Comparison of ENCODE assay signal across 8 cellular contexts in genomic region chr7:128532956-128533355, GRCh38. TPM values are rescaled to one million over a fixed set of nuclear protein-coding genes. Genes with fewer than 3 reads are reported as not detected.
DNase-seq lines count a peak whose midpoint lies in the region; ATAC-seq and TF ChIP-seq lines count a peak whose summit lies in the region.
"Not testable (repeated sequence)": the region's sequence is repeated elsewhere in the genome, so short reads cannot be mapped to it uniquely, and the experiment has no call there.

No MANE protein-coding gene starts in this region.

- not testable (repeated sequence) for DNase-seq in CD4-positive, alpha-beta memory T cell; activated naive CD8-positive, alpha-beta T cell treated with anti-CD3 and anti-CD28 coated beads, Interleukin-2, amount 50 U/mL, for 24 hours; effector memory CD8-positive, alpha-beta T cell; hepatocyte (ENCODE audit: low spot score); stomach

- ATAC-seq in activated naive CD8-positive, alpha-beta T cell treated with anti-CD3 and anti-CD28 coated beads, Interleukin-2, amount 50 U/mL, for 24 hours; effector memory CD8-positive, alpha-beta T cell (replicated peaks): not testable (repeated sequence)

- H3K4me1 ChIP-seq in CD4-positive, alpha-beta memory T cell (ENCODE audit: insufficient read depth, low read length): peaks cover 28% of the 10 kb centered on the region
- not testable (repeated sequence) for H3K4me1 ChIP-seq in HUES6 (ENCODE audit: control insufficient read depth, insufficient read depth, low read length); hepatocyte (ENCODE audit: insufficient read depth)
- peaks cover 7 to 55% (median 30%) of the 10 kb centered on the region in 4 donors for H3K4me1 ChIP-seq in stomach

- not testable (repeated sequence) for TF ChIP-seq POLR2A in stomach (IDR thresholded peaks at IDR 0.05)

- not testable (repeated sequence) for H3K27me3 ChIP-seq in CD4-positive, alpha-beta memory T cell (ENCODE audit: insufficient read depth, low read length); HUES6 (ENCODE audit: control insufficient read depth, insufficient read depth, low read length); hepatocyte; stomach

- peaks cover 15 to 35% of the 10 kb centered on the region in 2 donors for H3K36me3 Mint-ChIP-seq in CD4-positive, alpha-beta memory T cell
- H3K36me3 Mint-ChIP-seq in T-helper 1 cell treated with Interleukin-12 subunit alpha and Interleukin-12 subunit beta and Interleukin-4 antibody, amounts not matched to agents 30 μg/mL and 1 μg/mL, for 36 hours (ENCODE audit: low read depth): peaks cover 18% of the 10 kb centered on the region
- peaks cover 15% of the 10 kb centered on the region for H3K36me3 Mint-ChIP-seq in activated naive CD8-positive, alpha-beta T cell treated with anti-CD3 and anti-CD28 coated beads, Interleukin-2, amount 50 U/mL, for 24 hours (ENCODE audit: low read depth)
- peaks cover 39% of the 10 kb centered on the region for H3K36me3 Mint-ChIP-seq in effector memory CD8-positive, alpha-beta T cell (ENCODE audit: insufficient read depth)
- peaks cover 37% of the 10 kb centered on the region for H3K36me3 Mint-ChIP-seq in nephron (ENCODE audit: low read depth)

- H3K9me3 ChIP-seq in CD4-positive, alpha-beta memory T cell (ENCODE audit: control insufficient read depth in 1 of 2, low read length in 2 of 2); HUES6 (ENCODE audit: control insufficient read depth, insufficient read depth, low read depth, low read length); hepatocyte (ENCODE audit: low read depth); stomach: not testable (repeated sequence)

- not testable (repeated sequence) for TF ChIP-seq EP300 in stomach (IDR thresholded peaks at IDR 0.05)

- H3K9ac ChIP-seq in HUES6 (ENCODE audit: low read length): peak overlapping the region; percentile 91

- intact Hi-C loops in CD4-positive, alpha-beta memory T cell (cut with micrococcal nuclease); stomach (cut with DNase I; ENCODE audit: low total_unique reads): not testable (repeated sequence)

- CTCF ChIA-PET in CD4-positive, alpha-beta memory T cell (lab: Charles Lee; ENCODE audit: partially characterized antibody): interaction anchor here (2.0 kb wide), 1 partner anchor 58 kb away, joined by 7 read pairs; no protein-coding TSS in a partner anchor

- WGBS in hepatocyte (ENCODE audit: low lambda C conversion rate, missing lambda C conversion rate): 78% methylated on average over 1 of the region's 1 CpG
- 10 to 25% (median 14%) methylated on average over 1 of the region's 1 CpG for WGBS in stomach, 5 donors

- H3K27ac ChIP-seq in CD4-positive, alpha-beta memory T cell (ENCODE audit: low read depth, low read length): peak overlapping the region; percentile 77
- H3K27ac ChIP-seq in HUES6 (ENCODE audit: low read depth, low read length): not testable (repeated sequence)
- H3K27ac ChIP-seq in hepatocyte (peak overlapping the region; percentile 98), stomach (peak overlapping the region in 3 of 5 donors; percentile 34 to 99 (median 97))

- H2AFZ ChIP-seq in hepatocyte: not testable (repeated sequence)

- not testable (repeated sequence) for H3K4me3 ChIP-seq in CD4-positive, alpha-beta memory T cell (ENCODE audit: low read length in 2 of 2)
- H3K4me3 ChIP-seq in HUES6 (ENCODE audit: low read depth, low read length): peak overlapping the region; percentile 71
- peak overlapping the region; percentile 31 for H3K4me3 ChIP-seq in hepatocyte
- peak overlapping the region in 3 of 4 donors; percentile 67 to 92 (median 75) for H3K4me3 ChIP-seq in stomach

- not testable (repeated sequence) for H3K9me3 Mint-ChIP-seq in CD4-positive, alpha-beta memory T cell; T-helper 1 cell treated with Interleukin-12 subunit alpha and Interleukin-12 subunit beta and Interleukin-4 antibody, amounts not matched to agents 30 μg/mL and 1 μg/mL, for 36 hours; activated naive CD8-positive, alpha-beta T cell treated with anti-CD3 and anti-CD28 coated beads, Interleukin-2, amount 50 U/mL, for 24 hours; effector memory CD8-positive, alpha-beta T cell; nephron

- not testable (repeated sequence) for H3K9me2 ChIP-seq in hepatocyte (replicated peaks; ENCODE audit: insufficient read depth)

- TF ChIP-seq CTCF in hepatocyte (IDR thresholded peaks at IDR 0.05; ENCODE audit: poor library complexity); nephron (IDR thresholded peaks at IDR 0.05; ENCODE audit: unreplicated experiment in 3 of 3); stomach (IDR thresholded peaks at IDR 0.05): not testable (repeated sequence)

- peak overlapping the region; percentile 82 to 98 (median 95) for H3K27ac Mint-ChIP-seq in CD4-positive, alpha-beta memory T cell
- H3K27ac Mint-ChIP-seq in T-helper 1 cell treated with Interleukin-12 subunit alpha and Interleukin-12 subunit beta and Interleukin-4 antibody, amounts not matched to agents 30 μg/mL and 1 μg/mL, for 36 hours: peak overlapping the region; percentile 90
- peak overlapping the region; percentile 96 for H3K27ac Mint-ChIP-seq in activated naive CD8-positive, alpha-beta T cell treated with anti-CD3 and anti-CD28 coated beads, Interleukin-2, amount 50 U/mL, for 24 hours
- peak overlapping the region; percentile 90 to 91 for H3K27ac Mint-ChIP-seq in effector memory CD8-positive, alpha-beta T cell
- H3K27ac Mint-ChIP-seq in nephron: peak overlapping the region; percentile 94 to 99 (median 98)

- peaks cover 54% of the 10 kb centered on the region for H3K79me2 ChIP-seq in hepatocyte

- peaks cover 35% of the 10 kb centered on the region for H4K20me1 ChIP-seq in hepatocyte (ENCODE audit: insufficient read depth, poor library complexity, severe bottlenecking)

- H3K4me2 ChIP-seq in hepatocyte: peak overlapping the region; percentile 90

- H3K27me3 Mint-ChIP-seq in CD4-positive, alpha-beta memory T cell; T-helper 1 cell treated with Interleukin-12 subunit alpha and Interleukin-12 subunit beta and Interleukin-4 antibody, amounts not matched to agents 30 μg/mL and 1 μg/mL, for 36 hours (ENCODE audit: low read depth); activated naive CD8-positive, alpha-beta T cell treated with anti-CD3 and anti-CD28 coated beads, Interleukin-2, amount 50 U/mL, for 24 hours; effector memory CD8-positive, alpha-beta T cell; nephron (ENCODE audit: low read depth): not testable (repeated sequence)

- H3K4me3 Mint-ChIP-seq in CD4-positive, alpha-beta memory T cell: peak overlapping the region; percentile 72 to 93 (median 91)
- peak overlapping the region; percentile 90 for H3K4me3 Mint-ChIP-seq in T-helper 1 cell treated with Interleukin-12 subunit alpha and Interleukin-12 subunit beta and Interleukin-4 antibody, amounts not matched to agents 30 μg/mL and 1 μg/mL, for 36 hours
- peak overlapping the region; percentile 93 for H3K4me3 Mint-ChIP-seq in activated naive CD8-positive, alpha-beta T cell treated with anti-CD3 and anti-CD28 coated beads, Interleukin-2, amount 50 U/mL, for 24 hours
- peak overlapping the region; percentile 77 to 79 for H3K4me3 Mint-ChIP-seq in effector memory CD8-positive, alpha-beta T cell
- H3K4me3 Mint-ChIP-seq in nephron: peak overlapping the region; percentile 92 to 97 (median 94)

- POLR2A ChIA-PET in CD4-positive, alpha-beta memory T cell (lab: Charles Lee; ENCODE audit: partially characterized antibody): not testable (repeated sequence)

- not testable (repeated sequence) for H3K36me3 ChIP-seq in CD4-positive, alpha-beta memory T cell (ENCODE audit: insufficient read depth, low read length); HUES6 (ENCODE audit: control insufficient read depth, insufficient read depth, low read length); hepatocyte (replicated peaks; ENCODE audit: insufficient read depth, low read depth)
- peaks cover 0 to 27% (median 12%) of the 10 kb centered on the region in 4 donors for H3K36me3 ChIP-seq in stomach

- peaks cover 28 to 53% (median 39%) of the 10 kb centered on the region in 4 donors for H3K4me1 Mint-ChIP-seq in CD4-positive, alpha-beta memory T cell
- H3K4me1 Mint-ChIP-seq in T-helper 1 cell treated with Interleukin-12 subunit alpha and Interleukin-12 subunit beta and Interleukin-4 antibody, amounts not matched to agents 30 μg/mL and 1 μg/mL, for 36 hours (ENCODE audit: low read depth): peaks cover 33% of the 10 kb centered on the region
- H3K4me1 Mint-ChIP-seq in activated naive CD8-positive, alpha-beta T cell treated with anti-CD3 and anti-CD28 coated beads, Interleukin-2, amount 50 U/mL, for 24 hours: peaks cover 32% of the 10 kb centered on the region
- H3K4me1 Mint-ChIP-seq in effector memory CD8-positive, alpha-beta T cell (ENCODE audit: low read depth in 2 of 2): peaks cover 15 to 27% of the 10 kb centered on the region in 2 donors
- H3K4me1 Mint-ChIP-seq in nephron: peaks cover 26% of the 10 kb centered on the region

RNA-seq across cellular contexts. Expression of gene METTL2B, which starts 56.4 kb away (rescaled TPM):
- 10 to 100 TPM; 25.3 to 32.8 TPM for total RNA-seq in CD4-positive, alpha-beta memory T cell
- 10 to 100 TPM; 13.2 to 25.1 TPM for polyA plus RNA-seq in CD4-positive, alpha-beta memory T cell
- total RNA-seq in hepatocyte (22.9 and 29.0 TPM in 2 replicates), stomach (10 to 100 TPM; 10.3 to 21.5 (median 12.5) TPM)
- polyA plus RNA-seq in hepatocyte (9.1 and 11.4 TPM in 2 replicates), stomach (10 to 100 TPM in 2 of 3 donors, 1 to 10 TPM in 1; 7.8 to 12.8 (median 11.7) TPM)
